1 cellular context compared by ENCODE assay signal in the genomic region with DNA sequence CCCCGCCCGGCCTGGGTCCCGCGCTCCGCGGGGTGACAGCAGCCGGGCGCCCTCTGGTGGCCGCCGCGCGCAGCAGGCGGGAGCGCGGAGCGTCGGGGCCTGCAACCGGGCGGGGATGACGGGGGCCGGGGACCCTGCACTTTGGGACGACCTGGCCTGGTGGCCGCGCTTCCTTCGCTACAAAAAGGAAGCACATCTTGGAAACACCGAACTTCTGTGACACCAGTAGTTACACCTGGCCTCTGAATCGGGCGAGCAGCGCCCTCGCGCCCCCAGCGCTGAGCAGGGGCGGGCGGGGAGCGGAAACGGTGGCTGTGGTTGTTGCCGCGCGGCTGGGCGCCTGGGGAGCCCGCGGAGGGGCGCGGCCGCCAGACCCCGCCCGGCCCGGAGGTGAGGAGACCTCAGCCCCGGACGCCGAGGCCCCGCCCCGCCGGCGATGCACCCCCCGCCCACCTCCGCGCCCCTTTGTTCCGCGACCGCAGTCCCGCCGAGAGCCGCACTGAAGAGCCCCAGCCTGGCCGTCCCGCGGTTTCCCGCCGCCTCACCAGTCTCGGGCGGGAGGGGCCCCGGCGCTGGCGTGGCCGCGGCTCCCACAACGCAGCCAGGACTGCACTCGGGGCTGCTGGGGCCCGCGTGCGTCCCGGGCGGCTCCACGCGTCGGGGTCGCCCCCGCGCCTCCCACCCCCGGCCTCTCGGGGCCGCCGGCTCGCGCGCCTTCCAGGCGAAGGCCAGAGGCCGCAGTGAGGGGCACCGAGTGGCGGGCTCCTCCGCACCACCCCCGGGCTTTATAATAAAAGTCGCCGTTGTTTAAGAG.
TF ChIP-seq lines count a peak whose summit lies in the region.

No MANE protein-coding gene starts in this region.

TF ChIP-seq in K562, 482 proteins besides CTCF, POLR2A, EP300 and RAD21 (continued from another document and continues in another):
- TF ChIP-seq, protein P1, sequence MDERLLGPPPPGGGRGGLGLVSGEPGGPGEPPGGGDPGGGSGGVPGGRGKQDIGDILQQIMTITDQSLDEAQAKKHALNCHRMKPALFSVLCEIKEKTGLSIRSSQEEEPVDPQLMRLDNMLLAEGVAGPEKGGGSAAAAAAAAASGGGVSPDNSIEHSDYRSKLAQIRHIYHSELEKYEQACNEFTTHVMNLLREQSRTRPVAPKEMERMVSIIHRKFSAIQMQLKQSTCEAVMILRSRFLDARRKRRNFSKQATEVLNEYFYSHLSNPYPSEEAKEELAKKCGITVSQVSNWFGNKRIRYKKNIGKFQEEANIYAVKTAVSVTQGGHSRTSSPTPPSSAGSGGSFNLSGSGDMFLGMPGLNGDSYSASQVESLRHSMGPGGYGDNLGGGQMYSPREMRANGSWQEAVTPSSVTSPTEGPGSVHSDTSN (CRISPR knock-in tag; IDR thresholded peaks at IDR 0.05; ENCODE audit: low read depth): no peak
- TF ChIP-seq, protein P1 (tag; conservative IDR thresholded peaks at IDR 0.05; ENCODE audit: low read depth): no peak
- TF ChIP-seq ZNF431 (CRISPR knock-in tag; IDR thresholded peaks at IDR 0.05): no peak
- TF ChIP-seq MCM5 (IDR thresholded peaks at IDR 0.05; ENCODE audit: low read depth): no peak
- TF ChIP-seq ZNF263 (CRISPR knock-in tag; IDR thresholded peaks at IDR 0.05; ENCODE audit: borderline replicate concordance): peak; percentile 72
- TF ChIP-seq, protein P2, sequence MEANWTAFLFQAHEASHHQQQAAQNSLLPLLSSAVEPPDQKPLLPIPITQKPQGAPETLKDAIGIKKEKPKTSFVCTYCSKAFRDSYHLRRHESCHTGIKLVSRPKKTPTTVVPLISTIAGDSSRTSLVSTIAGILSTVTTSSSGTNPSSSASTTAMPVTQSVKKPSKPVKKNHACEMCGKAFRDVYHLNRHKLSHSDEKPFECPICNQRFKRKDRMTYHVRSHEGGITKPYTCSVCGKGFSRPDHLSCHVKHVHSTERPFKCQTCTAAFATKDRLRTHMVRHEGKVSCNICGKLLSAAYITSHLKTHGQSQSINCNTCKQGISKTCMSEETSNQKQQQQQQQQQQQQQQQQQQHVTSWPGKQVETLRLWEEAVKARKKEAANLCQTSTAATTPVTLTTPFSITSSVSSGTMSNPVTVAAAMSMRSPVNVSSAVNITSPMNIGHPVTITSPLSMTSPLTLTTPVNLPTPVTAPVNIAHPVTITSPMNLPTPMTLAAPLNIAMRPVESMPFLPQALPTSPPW (CRISPR knock-in tag; IDR thresholded peaks at IDR 0.05): peak; percentile 97
- no peak for TF ChIP-seq NFATC3 (IDR thresholded peaks at IDR 0.05)
- no peak for TF ChIP-seq NCOA2 (IDR thresholded peaks at IDR 0.05; ENCODE audit: partially characterized antibody in 2 of 2)
- TF ChIP-seq HSF4 (CRISPR knock-in tag; IDR thresholded peaks at IDR 0.05; ENCODE audit: borderline replicate concordance): no peak
- TF ChIP-seq, protein P3, sequence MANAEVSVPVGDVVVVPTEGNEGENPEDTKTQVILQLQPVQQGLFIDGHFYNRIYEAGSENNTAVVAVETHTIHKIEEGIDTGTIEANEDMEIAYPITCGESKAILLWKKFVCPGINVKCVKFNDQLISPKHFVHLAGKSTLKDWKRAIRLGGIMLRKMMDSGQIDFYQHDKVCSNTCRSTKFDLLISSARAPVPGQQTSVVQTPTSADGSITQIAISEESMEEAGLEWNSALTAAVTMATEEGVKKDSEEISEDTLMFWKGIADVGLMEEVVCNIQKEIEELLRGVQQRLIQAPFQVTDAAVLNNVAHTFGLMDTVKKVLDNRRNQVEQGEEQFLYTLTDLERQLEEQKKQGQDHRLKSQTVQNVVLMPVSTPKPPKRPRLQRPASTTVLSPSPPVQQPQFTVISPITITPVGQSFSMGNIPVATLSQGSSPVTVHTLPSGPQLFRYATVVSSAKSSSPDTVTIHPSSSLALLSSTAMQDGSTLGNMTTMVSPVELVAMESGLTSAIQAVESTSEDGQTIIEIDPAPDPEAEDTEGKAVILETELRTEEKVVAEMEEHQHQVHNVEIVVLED (CRISPR knock-in tag; IDR thresholded peaks at IDR 0.05): peak; percentile 54; the same call in 1 of the 2 replicates
- TF ChIP-seq KLF6 (CRISPR knock-in tag; IDR thresholded peaks at IDR 0.05; ENCODE audit: borderline replicate concordance): peak; percentile 52; the same call in 1 of the 2 replicates
- TF ChIP-seq SOX6 (IDR thresholded peaks at IDR 0.05): no peak
- TF ChIP-seq, protein P4, sequence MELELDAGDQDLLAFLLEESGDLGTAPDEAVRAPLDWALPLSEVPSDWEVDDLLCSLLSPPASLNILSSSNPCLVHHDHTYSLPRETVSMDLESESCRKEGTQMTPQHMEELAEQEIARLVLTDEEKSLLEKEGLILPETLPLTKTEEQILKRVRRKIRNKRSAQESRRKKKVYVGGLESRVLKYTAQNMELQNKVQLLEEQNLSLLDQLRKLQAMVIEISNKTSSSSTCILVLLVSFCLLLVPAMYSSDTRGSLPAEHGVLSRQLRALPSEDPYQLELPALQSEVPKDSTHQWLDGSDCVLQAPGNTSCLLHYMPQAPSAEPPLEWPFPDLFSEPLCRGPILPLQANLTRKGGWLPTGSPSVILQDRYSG (tag; conservative IDR thresholded peaks at IDR 0.05; ENCODE audit: low read depth): no peak
- peak; percentile 86; the same call in 1 of the 2 replicates for TF ChIP-seq ETV5 (CRISPR knock-in tag; IDR thresholded peaks at IDR 0.05; ENCODE audit: low read depth)
- no peak for TF ChIP-seq FOXM1 (IDR thresholded peaks at IDR 0.05; ENCODE audit: low read depth)
- peak; percentile 85 for TF ChIP-seq FOXM1 (CRISPR knock-in tag; IDR thresholded peaks at IDR 0.05; ENCODE audit: low read depth)
- no peak for TF ChIP-seq PCBP2 (IDR thresholded peaks at IDR 0.05; ENCODE audit: low read depth, low read length, poor library complexity, severe bottlenecking)
- TF ChIP-seq HMG20B (CRISPR knock-in tag; IDR thresholded peaks at IDR 0.05): no peak
- no peak for TF ChIP-seq TEAD2 (tag; IDR thresholded peaks at IDR 0.05)
- TF ChIP-seq, protein P5, sequence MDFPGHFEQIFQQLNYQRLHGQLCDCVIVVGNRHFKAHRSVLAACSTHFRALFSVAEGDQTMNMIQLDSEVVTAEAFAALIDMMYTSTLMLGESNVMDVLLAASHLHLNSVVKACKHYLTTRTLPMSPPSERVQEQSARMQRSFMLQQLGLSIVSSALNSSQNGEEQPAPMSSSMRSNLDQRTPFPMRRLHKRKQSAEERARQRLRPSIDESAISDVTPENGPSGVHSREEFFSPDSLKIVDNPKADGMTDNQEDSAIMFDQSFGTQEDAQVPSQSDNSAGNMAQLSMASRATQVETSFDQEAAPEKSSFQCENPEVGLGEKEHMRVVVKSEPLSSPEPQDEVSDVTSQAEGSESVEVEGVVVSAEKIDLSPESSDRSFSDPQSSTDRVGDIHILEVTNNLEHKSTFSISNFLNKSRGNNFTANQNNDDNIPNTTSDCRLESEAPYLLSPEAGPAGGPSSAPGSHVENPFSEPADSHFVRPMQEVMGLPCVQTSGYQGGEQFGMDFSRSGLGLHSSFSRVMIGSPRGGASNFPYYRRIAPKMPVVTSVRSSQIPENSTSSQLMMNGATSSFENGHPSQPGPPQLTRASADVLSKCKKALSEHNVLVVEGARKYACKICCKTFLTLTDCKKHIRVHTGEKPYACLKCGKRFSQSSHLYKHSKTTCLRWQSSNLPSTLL (IDR thresholded peaks at IDR 0.05): no peak
- TF ChIP-seq, protein P6, sequence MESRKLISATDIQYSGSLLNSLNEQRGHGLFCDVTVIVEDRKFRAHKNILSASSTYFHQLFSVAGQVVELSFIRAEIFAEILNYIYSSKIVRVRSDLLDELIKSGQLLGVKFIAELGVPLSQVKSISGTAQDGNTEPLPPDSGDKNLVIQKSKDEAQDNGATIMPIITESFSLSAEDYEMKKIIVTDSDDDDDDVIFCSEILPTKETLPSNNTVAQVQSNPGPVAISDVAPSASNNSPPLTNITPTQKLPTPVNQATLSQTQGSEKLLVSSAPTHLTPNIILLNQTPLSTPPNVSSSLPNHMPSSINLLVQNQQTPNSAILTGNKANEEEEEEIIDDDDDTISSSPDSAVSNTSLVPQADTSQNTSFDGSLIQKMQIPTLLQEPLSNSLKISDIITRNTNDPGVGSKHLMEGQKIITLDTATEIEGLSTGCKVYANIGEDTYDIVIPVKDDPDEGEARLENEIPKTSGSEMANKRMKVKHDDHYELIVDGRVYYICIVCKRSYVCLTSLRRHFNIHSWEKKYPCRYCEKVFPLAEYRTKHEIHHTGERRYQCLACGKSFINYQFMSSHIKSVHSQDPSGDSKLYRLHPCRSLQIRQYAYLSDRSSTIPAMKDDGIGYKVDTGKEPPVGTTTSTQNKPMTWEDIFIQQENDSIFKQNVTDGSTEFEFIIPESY (CRISPR knock-in tag; IDR thresholded peaks at IDR 0.05): peak; percentile 29; the same call in 1 of the 2 replicates
- TF ChIP-seq ILF3 (IDR thresholded peaks at IDR 0.05; ENCODE audit: borderline replicate concordance): no peak
- no peak for TF ChIP-seq CBX5 (IDR thresholded peaks at IDR 0.05; ENCODE audit: borderline replicate concordance, low read depth)
- no peak for TF ChIP-seq CCAR2 (IDR thresholded peaks at IDR 0.05; ENCODE audit: low read depth, low read length)
- no peak for TF ChIP-seq ARHGAP35 (IDR thresholded peaks at IDR 0.05; ENCODE audit: partially characterized antibody)
- no peak for TF ChIP-seq ZNF143 (CRISPR knock-in tag; IDR thresholded peaks at IDR 0.05)
- TF ChIP-seq GATAD2A (IDR thresholded peaks at IDR 0.05): peak; percentile 78; the same call in 1 of the 2 replicates
- TF ChIP-seq NONO (IDR thresholded peaks at IDR 0.05; ENCODE audit: low read depth in 2 of 2, low read length in 1 of 2): peak; percentile 39 to 90; a peak in 3 of 4 replicates
- TF ChIP-seq ESRRA (IDR thresholded peaks at IDR 0.05; ENCODE audit: borderline replicate concordance, low read depth): no peak; the same call in 1 of the 2 replicates
- TF ChIP-seq MEIS2 (IDR thresholded peaks at IDR 0.05; ENCODE audit: partially characterized antibody): no peak
- TF ChIP-seq XRCC3 (IDR thresholded peaks at IDR 0.05): no peak
- no peak for TF ChIP-seq ZNF212 (CRISPR knock-in tag; IDR thresholded peaks at IDR 0.05)
- TF ChIP-seq JUNB (CRISPR knock-in tag; conservative IDR thresholded peaks at IDR 0.05): no peak
- no peak for TF ChIP-seq GTF2F1 (IDR thresholded peaks at IDR 0.05; ENCODE audit: low read depth, low read length)
- TF ChIP-seq TCF7 (IDR thresholded peaks at IDR 0.05; ENCODE audit: borderline replicate concordance): no peak
- TF ChIP-seq, protein P7, sequence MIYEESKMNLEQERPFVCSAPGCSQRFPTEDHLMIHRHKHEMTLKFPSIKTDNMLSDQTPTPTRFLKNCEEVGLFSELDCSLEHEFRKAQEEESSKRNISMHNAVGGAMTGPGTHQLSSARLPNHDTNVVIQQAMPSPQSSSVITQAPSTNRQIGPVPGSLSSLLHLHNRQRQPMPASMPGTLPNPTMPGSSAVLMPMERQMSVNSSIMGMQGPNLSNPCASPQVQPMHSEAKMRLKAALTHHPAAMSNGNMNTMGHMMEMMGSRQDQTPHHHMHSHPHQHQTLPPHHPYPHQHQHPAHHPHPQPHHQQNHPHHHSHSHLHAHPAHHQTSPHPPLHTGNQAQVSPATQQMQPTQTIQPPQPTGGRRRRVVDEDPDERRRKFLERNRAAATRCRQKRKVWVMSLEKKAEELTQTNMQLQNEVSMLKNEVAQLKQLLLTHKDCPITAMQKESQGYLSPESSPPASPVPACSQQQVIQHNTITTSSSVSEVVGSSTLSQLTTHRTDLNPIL (CRISPR knock-in tag; IDR thresholded peaks at IDR 0.05): no peak
- no peak for TF ChIP-seq EP400 (IDR thresholded peaks at IDR 0.05)
- 0 out of 2 replicates have a peak, but pooled peaks have one; percentile 15 for TF ChIP-seq ZNF121 (CRISPR knock-in tag; conservative IDR thresholded peaks at IDR 0.05)
- no peak for TF ChIP-seq MCM3 (IDR thresholded peaks at IDR 0.05)
- TF ChIP-seq, protein P8, sequence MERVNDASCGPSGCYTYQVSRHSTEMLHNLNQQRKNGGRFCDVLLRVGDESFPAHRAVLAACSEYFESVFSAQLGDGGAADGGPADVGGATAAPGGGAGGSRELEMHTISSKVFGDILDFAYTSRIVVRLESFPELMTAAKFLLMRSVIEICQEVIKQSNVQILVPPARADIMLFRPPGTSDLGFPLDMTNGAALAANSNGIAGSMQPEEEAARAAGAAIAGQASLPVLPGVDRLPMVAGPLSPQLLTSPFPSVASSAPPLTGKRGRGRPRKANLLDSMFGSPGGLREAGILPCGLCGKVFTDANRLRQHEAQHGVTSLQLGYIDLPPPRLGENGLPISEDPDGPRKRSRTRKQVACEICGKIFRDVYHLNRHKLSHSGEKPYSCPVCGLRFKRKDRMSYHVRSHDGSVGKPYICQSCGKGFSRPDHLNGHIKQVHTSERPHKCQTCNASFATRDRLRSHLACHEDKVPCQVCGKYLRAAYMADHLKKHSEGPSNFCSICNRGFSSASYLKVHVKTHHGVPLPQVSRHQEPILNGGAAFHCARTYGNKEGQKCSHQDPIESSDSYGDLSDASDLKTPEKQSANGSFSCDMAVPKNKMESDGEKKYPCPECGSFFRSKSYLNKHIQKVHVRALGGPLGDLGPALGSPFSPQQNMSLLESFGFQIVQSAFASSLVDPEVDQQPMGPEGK (CRISPR knock-in tag; IDR thresholded peaks at IDR 0.05; ENCODE audit: borderline replicate concordance): no peak
- TF ChIP-seq, protein P9, sequence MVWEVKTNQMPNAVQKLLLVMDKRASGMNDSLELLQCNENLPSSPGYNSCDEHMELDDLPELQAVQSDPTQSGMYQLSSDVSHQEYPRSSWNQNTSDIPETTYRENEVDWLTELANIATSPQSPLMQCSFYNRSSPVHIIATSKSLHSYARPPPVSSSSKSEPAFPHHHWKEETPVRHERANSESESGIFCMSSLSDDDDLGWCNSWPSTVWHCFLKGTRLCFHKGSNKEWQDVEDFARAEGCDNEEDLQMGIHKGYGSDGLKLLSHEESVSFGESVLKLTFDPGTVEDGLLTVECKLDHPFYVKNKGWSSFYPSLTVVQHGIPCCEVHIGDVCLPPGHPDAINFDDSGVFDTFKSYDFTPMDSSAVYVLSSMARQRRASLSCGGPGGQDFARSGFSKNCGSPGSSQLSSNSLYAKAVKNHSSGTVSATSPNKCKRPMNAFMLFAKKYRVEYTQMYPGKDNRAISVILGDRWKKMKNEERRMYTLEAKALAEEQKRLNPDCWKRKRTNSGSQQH (CRISPR knock-in tag; IDR thresholded peaks at IDR 0.05): no peak
- TF ChIP-seq PCBP1 (IDR thresholded peaks at IDR 0.05; ENCODE audit: low read depth, low read length, poor library complexity, severe bottlenecking): peak; percentile 39
- TF ChIP-seq MAZ (CRISPR knock-in tag; conservative IDR thresholded peaks at IDR 0.05 in 1 of 2, IDR thresholded peaks at IDR 0.05 in 1 of 2): peak; percentile 89 to 96
- no peak for TF ChIP-seq BRD4 (IDR thresholded peaks at IDR 0.05)
- TF ChIP-seq ZNF764 (CRISPR knock-in tag; IDR thresholded peaks at IDR 0.05; ENCODE audit: low read depth): no peak
- TF ChIP-seq ZKSCAN8 (CRISPR knock-in tag; IDR thresholded peaks at IDR 0.05): no peak
- TF ChIP-seq ATF1 (CRISPR knock-in tag; IDR thresholded peaks at IDR 0.05): no peak
- TF ChIP-seq ATF1 (tag; IDR thresholded peaks at IDR 0.05): peak; percentile 45; the same call in 1 of the 2 replicates
